19 cellular contexts compared by ENCODE assay signal in the genomic region with DNA sequence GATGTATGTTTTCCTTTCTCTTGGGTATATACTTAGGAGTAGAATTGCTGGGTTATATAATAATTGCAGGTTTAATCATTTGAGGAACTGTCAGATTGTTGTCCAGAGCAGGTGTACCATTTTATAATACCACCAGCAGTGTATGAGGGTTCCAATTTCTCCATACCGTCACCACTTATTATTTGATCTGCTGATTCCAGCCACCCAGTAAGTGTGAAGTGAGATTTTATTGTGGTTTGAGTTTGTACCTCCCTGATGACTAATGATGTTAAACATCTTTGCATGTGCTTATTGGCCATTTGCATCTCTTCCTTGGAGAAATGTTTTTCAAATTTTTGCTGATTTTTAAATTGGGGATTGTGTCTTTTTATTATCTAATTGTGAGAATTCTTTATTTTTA. TPM values are rescaled to one million over a fixed set of nuclear protein-coding genes. Genes with fewer than 3 reads are reported as not detected.
DNase-seq lines count a peak whose midpoint lies in the region; ATAC-seq, FAIRE-seq and TF ChIP-seq lines count a peak whose summit lies in the region.
"Had no signal": no experiment of that assay in that cellular context is flagged by ENCODE, and none has a peak within 500 bp of the region (broad histone marks: within the 10 kb centered on the region; RNA-seq: fewer than 3 reads in every experiment).

No MANE protein-coding gene starts in this region.

- no peak overlapping the region; the same call in 1 of the 2 replicates for H3K27ac ChIP-seq in DOHH2 (ENCODE audit: low read depth, low read length)
- 0 out of 2 replicates have a peak overlapping the region, but pooled peaks have one; percentile 9 for H3K27ac ChIP-seq in SJSA1
- H3K27ac ChIP-seq: HL-60, SK-N-MC had no signal

- 0 out of 2 replicates have a peak, but pooled peaks cover 3% of the 10 kb centered on the region for H3K79me2 ChIP-seq in DOHH2 (ENCODE audit: control insufficient read depth, low read length)

- H3K4me3 ChIP-seq in DOHH2 (ENCODE audit: low read length) (no peak overlapping the region; the same call in 1 of the 2 replicates), SJSA1 (no peak overlapping the region)
- H3K4me3 ChIP-seq: SK-N-MC had no signal

- H3K4me1 ChIP-seq in DOHH2 (ENCODE audit: control insufficient read depth, low read length) = peaks cover 44% of the 10 kb centered on the region
- peaks cover 56% of the 10 kb centered on the region for H3K4me1 ChIP-seq in SJSA1 (replicated peaks)

- DNase-seq in GM19239 (ENCODE audit: insufficient read length, low spot score) = no peak
- no peak for DNase-seq in SJSA1 (ENCODE audit: low read depth in 1 of 2, low spot score in 2 of 2)
- DNase-seq in myocyte (ENCODE audit: low read depth) = peak; percentile 77
- DNase-seq in NCI-H510A (lab: John Stamatoyannopoulos, UW) = no peak
- DNase-seq: CD4-positive, CD25-positive, alpha-beta regulatory T cell; NCI-H187; NCI-H2171; NCI-H510A treated with DMSO at 0.1 percent for 48 hours; NCI-H82; T-cell had no signal

- TF ChIP-seq CTCF in DOHH2 (IDR thresholded peaks at IDR 0.05; ENCODE audit: low read depth, low read length, poor library complexity, severe bottlenecking) = no peak

- peak; percentile 70 for FAIRE-seq in GM19239 (lab: Jason Lieb, UNC)
- FAIRE-seq: H54, HTR-8/SVneo had no signal

- peaks cover 3% of the 10 kb centered on the region; the same call in 1 of the 2 replicates for H3F3A ChIP-seq in DOHH2 (ENCODE audit: control insufficient read depth, insufficient read depth)

- H3K27me3 ChIP-seq in DOHH2 (ENCODE audit: control insufficient read depth, low read length) = no peaks in the 10 kb centered on the region
- H3K27me3 ChIP-seq in SJSA1 (replicated peaks) = no peaks in the 10 kb centered on the region

- no peaks in the 10 kb centered on the region for H3K36me3 ChIP-seq in DOHH2 (ENCODE audit: control insufficient read depth, low read length)
- peaks cover 58% of the 10 kb centered on the region for H3K36me3 ChIP-seq in SJSA1

- H3K9me3 ChIP-seq in DOHH2 (ENCODE audit: control insufficient read depth, insufficient read depth, low read length) (no peaks in the 10 kb centered on the region), SJSA1 (replicated peaks) (no peaks in the 10 kb centered on the region)

- H3K4me2 ChIP-seq in DOHH2 (ENCODE audit: low read length) = peak overlapping the region; percentile 75

- no peak for ATAC-seq in HG02973 (IDR thresholded peaks at IDR 0.05; ENCODE audit: unreplicated experiment)
- no peak for ATAC-seq in GM18868 (IDR thresholded peaks at IDR 0.05; ENCODE audit: unreplicated experiment)
- ATAC-seq: Panc1, Right ventricle myocardium inferior, T-cell had no signal

- no peaks in the 10 kb centered on the region for H4K20me1 ChIP-seq in DOHH2 (ENCODE audit: control insufficient read depth, insufficient read depth, low read depth, low read length)

- H3K9me2 ChIP-seq in DOHH2 (replicated peaks; ENCODE audit: control insufficient read depth, low read length) = no peaks in the 10 kb centered on the region

RNA-seq across cellular contexts. Expression of a gene that starts 15.1 kb away (rescaled TPM):
- total RNA-seq in SJSA1 (2014; rRNA removed; shearing (Covaris generic)) = 35.7 and 43.5 TPM in 2 replicates
- total RNA-seq in myocyte = 95.7 and 112 TPM in 2 replicates
- polyA plus RNA-seq in myocyte (2012) = 48.1 TPM

RNA-seq across cellular contexts. Expression of a gene that starts 29.8 kb away (rescaled TPM):
- 0.60 and 4.3 TPM in 2 replicates for total RNA-seq in SJSA1 (2014; rRNA removed; shearing (Covaris generic))
- total RNA-seq in myocyte = 4.3 and 4.9 TPM in 2 replicates
- 4.6 TPM for polyA plus RNA-seq in myocyte (2012)
